Comparison of ENCODE assay signal across 7 cellular contexts in the genomic region with DNA sequence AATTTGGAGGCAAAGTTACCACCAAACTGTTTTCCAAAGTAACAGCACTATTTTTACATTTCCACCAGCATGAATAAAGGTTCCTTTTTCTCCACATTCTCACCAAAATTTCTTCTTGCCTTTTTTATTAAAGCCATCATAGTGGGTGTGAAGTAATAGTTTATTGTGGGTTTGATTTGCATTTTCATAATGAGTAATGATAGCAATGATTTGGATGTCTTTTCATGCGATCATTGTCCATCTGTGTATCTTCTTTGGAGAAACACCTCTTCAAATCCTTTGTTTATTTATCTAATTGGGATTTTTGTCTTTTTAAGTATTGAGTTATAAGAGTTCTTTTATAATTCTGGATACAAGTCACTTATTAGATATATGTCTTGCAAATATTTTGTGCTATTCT.
"Had no signal": no experiment of that assay in that cellular context is flagged by ENCODE, and none has a peak within 500 bp of the region (broad histone marks: within the 10 kb centered on the region; RNA-seq: fewer than 3 reads in every experiment).

No MANE protein-coding gene starts in this region.

- H3K9me3 ChIP-seq: HAP-1 had no signal

- H3K4me1 ChIP-seq: HAP-1 had no signal

- H3K36me3 ChIP-seq: HAP-1 had no signal

- H3K27ac ChIP-seq: GM23248, HL-60 had no signal

- H3K4me3 ChIP-seq: GM23248, HAP-1 had no signal

- H2AFZ ChIP-seq: GM23248 had no signal

- DNase-seq: GM23248, GOT3, H7, HFFc6, KBM-7 had no signal
